ENCODE assay signal across 27 cellular contexts in the genomic region with DNA sequence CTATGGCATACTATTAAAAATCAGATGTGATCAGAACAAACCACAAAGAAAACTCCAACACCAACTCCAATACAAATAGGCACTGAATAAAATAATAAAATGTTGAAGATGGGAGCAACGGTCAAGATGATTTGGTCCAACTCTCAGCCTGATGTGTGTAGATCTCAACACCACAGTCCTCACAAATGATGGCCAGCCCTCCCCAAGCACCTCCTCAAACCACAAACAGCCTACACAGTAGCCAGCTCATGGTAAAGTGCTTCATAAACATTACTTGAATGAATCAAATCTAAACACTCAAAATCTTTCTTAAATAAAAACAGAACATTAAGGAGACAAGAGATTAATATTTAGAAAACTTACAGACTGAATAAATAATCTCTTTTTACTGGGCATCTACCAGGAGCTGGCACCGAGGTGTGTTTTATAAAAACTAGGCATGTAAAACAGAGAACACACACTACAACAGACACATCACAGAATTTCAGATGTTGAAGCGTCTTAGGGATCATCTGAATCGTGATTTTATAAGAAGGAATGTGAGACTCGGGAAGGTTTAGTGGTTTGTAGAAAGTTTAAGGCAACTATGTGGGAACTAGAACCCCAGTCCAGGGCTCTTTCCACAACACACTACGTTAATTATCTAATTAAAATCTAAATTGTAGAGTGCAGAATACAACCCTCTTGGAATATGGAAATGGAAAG.
DNase-seq lines count a peak whose midpoint lies in the region; ATAC-seq and TF ChIP-seq lines count a peak whose summit lies in the region.
"Had no signal": no experiment of that assay in that cellular context is flagged by ENCODE, and none has a peak within 500 bp of the region (broad histone marks: within the 10 kb centered on the region; RNA-seq: fewer than 3 reads in every experiment).

No MANE protein-coding gene starts in this region.

- H3K9me3 ChIP-seq in muscle layer of colon (ENCODE audit: low read length): no peaks in the 10 kb centered on the region
- no peaks in the 10 kb centered on the region for H3K9me3 ChIP-seq in left ventricle myocardium inferior (replicated peaks)
- H3K9me3 ChIP-seq in CD4-positive, alpha-beta memory T cell (ENCODE audit: control insufficient read depth in 1 of 2, low read length in 2 of 2): no peaks in the 10 kb centered on the region
- H3K9me3 ChIP-seq: heart right ventricle, neutrophil had no signal

- H3K36me3 Mint-ChIP-seq in chondrocyte (ENCODE audit: low read depth): peaks cover 2% of the 10 kb centered on the region
- H3K36me3 Mint-ChIP-seq in activated CD8-positive, alpha-beta T cell treated with anti-CD3 and anti-CD28 coated beads for 36 hours (ENCODE audit: low read depth): no peaks in the 10 kb centered on the region
- H3K36me3 Mint-ChIP-seq in CD4-positive, alpha-beta memory T cell: no peaks in the 10 kb centered on the region
- H3K36me3 Mint-ChIP-seq: CD8-positive, alpha-beta memory T cell; stimulated activated memory B cell treated with anti-CD40 and anti-IgM and Interleukin-4, amounts not matched to agents 10 μg/mL and 1 μg/mL and 100 μg/mL, for 72 hours had no signal

- H3K9me3 Mint-ChIP-seq in chondrocyte (ENCODE audit: low read depth): no peaks in the 10 kb centered on the region
- no peaks in the 10 kb centered on the region for H3K9me3 Mint-ChIP-seq in activated CD8-positive, alpha-beta T cell treated with anti-CD3 and anti-CD28 coated beads for 36 hours
- peaks cover 0 to 3% (median 0%) of the 10 kb centered on the region in 8 donors for H3K9me3 Mint-ChIP-seq in CD4-positive, alpha-beta memory T cell
- H3K9me3 Mint-ChIP-seq: activated T-cell treated with anti-CD3 and anti-CD28 coated beads, Interleukin-2, amount 50 U/mL, for 24 hours; CD8-positive, alpha-beta memory T cell; stimulated activated memory B cell treated with anti-CD40 and anti-IgM and Interleukin-4, amounts not matched to agents 10 μg/mL and 1 μg/mL and 100 μg/mL, for 72 hours had no signal

- H3K27me3 Mint-ChIP-seq in chondrocyte (ENCODE audit: low read depth): no peaks in the 10 kb centered on the region
- H3K27me3 Mint-ChIP-seq in activated CD8-positive, alpha-beta T cell treated with anti-CD3 and anti-CD28 coated beads for 36 hours: peaks cover 3% of the 10 kb centered on the region
- peaks cover 5 to 8% of the 10 kb centered on the region in 2 donors for H3K27me3 Mint-ChIP-seq in CD4-positive, alpha-beta memory T cell
- H3K27me3 Mint-ChIP-seq: activated T-cell treated with anti-CD3 and anti-CD28 coated beads, Interleukin-2, amount 50 U/mL, for 24 hours had no signal

- H3K4me1 ChIP-seq in muscle layer of colon (ENCODE audit: insufficient read depth, low read length) (peaks cover 55% of the 10 kb centered on the region), left ventricle myocardium inferior (peaks cover 5% of the 10 kb centered on the region)
- no peaks in the 10 kb centered on the region for H3K4me1 ChIP-seq in CD4-positive, alpha-beta memory T cell (ENCODE audit: insufficient read depth, low read length)

- peak overlapping the region; percentile 13 for H3K27ac Mint-ChIP-seq in chondrocyte (ENCODE audit: unreplicated experiment)
- H3K27ac Mint-ChIP-seq in activated CD8-positive, alpha-beta T cell treated with anti-CD3 and anti-CD28 coated beads for 36 hours: no peak overlapping the region
- H3K27ac Mint-ChIP-seq in CD4-positive, alpha-beta memory T cell: no peak overlapping the region
- H3K27ac Mint-ChIP-seq: activated T-cell treated with anti-CD3 and anti-CD28 coated beads, Interleukin-2, amount 50 U/mL, for 24 hours; B cell; CD8-positive, alpha-beta memory T cell; progenitor cell of endocrine pancreas; stimulated activated memory B cell treated with anti-CD40 and anti-IgM and Interleukin-4, amounts not matched to agents 10 μg/mL and 1 μg/mL and 100 μg/mL, for 72 hours had no signal

- CTCF ChIA-PET in activated CD8-positive, alpha-beta T cell treated with anti-CD3 and anti-CD28 coated beads for 36 hours (lab: Charles Lee): no interaction called here
- CTCF ChIA-PET in CD4-positive, alpha-beta memory T cell (lab: Charles Lee; ENCODE audit: partially characterized antibody): no interaction called here

- DNase-seq in AG10803 (ENCODE audit: low read depth) (peak; percentile 39), LHCN-M2 (ENCODE audit: low read depth) (peak; percentile 28), chondrocyte (ENCODE audit: low spot score) (no peak), left ventricle myocardium inferior (no peak), DMS53 (lab: John Stamatoyannopoulos, UW) (no peak)
- DNase-seq in activated CD8-positive, alpha-beta T cell treated with anti-CD3 and anti-CD28 coated beads for 36 hours: no peak
- no peak for DNase-seq in CD4-positive, alpha-beta memory T cell
- DNase-seq: activated CD4-positive, alpha-beta T cell treated with anti-CD3 and anti-CD28 coated beads for 4 hours; activated gamma-delta T cell treated with Interleukin-2 at 50 U/mL for 16 hours; activated T-cell treated with anti-CD3 and anti-CD28 coated beads, Interleukin-2, amount 50 U/mL, for 24 hours; brain microvascular endothelial cell; CD8-positive, alpha-beta memory T cell; DMS 273 treated with DMSO at 0.1 percent for 48 hours; GDM1; heart right ventricle; mammary epithelial cell; NCI-H1694; NCI-H510A; stimulated activated CD4-positive, alpha-beta T cell treated with anti-CD3 and anti-CD28 coated beads, Interleukin-4, amount 100 ng/mL, for 4 hours; T-helper 2 cell had no signal

- H3K4me1 Mint-ChIP-seq in chondrocyte (ENCODE audit: low read depth): peaks cover 19% of the 10 kb centered on the region
- no peaks in the 10 kb centered on the region for H3K4me1 Mint-ChIP-seq in activated CD8-positive, alpha-beta T cell treated with anti-CD3 and anti-CD28 coated beads for 36 hours (ENCODE audit: low read depth)
- no peaks in the 10 kb centered on the region for H3K4me1 Mint-ChIP-seq in CD4-positive, alpha-beta memory T cell
- H3K4me1 Mint-ChIP-seq: B cell; CD8-positive, alpha-beta memory T cell; stimulated activated memory B cell treated with anti-CD40 and anti-IgM and Interleukin-4, amounts not matched to agents 10 μg/mL and 1 μg/mL and 100 μg/mL, for 72 hours had no signal

- TF ChIP-seq CTCF in AG10803 (conservative IDR thresholded peaks at IDR 0.05; ENCODE audit: low read length) (no peak), chondrocyte (IDR thresholded peaks at IDR 0.05) (no peak), left ventricle myocardium inferior (IDR thresholded peaks at IDR 0.05; ENCODE audit: borderline replicate concordance) (no peak)
- TF ChIP-seq CTCF in activated CD8-positive, alpha-beta T cell treated with anti-CD3 and anti-CD28 coated beads for 36 hours (IDR thresholded peaks at IDR 0.05): no peak

- H3K36me3 ChIP-seq in muscle layer of colon (ENCODE audit: insufficient read depth, low read length) (no peaks in the 10 kb centered on the region), left ventricle myocardium inferior (no peaks in the 10 kb centered on the region)
- H3K36me3 ChIP-seq in CD4-positive, alpha-beta memory T cell (ENCODE audit: insufficient read depth, low read length): no peaks in the 10 kb centered on the region
- H3K36me3 ChIP-seq: brain microvascular endothelial cell, heart right ventricle, neutrophil had no signal

- ATAC-seq in activated CD8-positive, alpha-beta T cell treated with anti-CD3 and anti-CD28 coated beads for 36 hours: no peak
- ATAC-seq: heart right ventricle; sciatic nerve; stimulated activated memory B cell treated with anti-CD40 and anti-IgM and Interleukin-4, amounts not matched to agents 10 μg/mL and 1 μg/mL and 100 μg/mL, for 72 hours had no signal

- POLR2A ChIA-PET in activated CD8-positive, alpha-beta T cell treated with anti-CD3 and anti-CD28 coated beads for 36 hours (lab: Charles Lee): no interaction called here
- POLR2A ChIA-PET in CD4-positive, alpha-beta memory T cell (lab: Charles Lee; ENCODE audit: partially characterized antibody): no interaction called here

- H3K27ac ChIP-seq in muscle layer of colon (ENCODE audit: low read depth, low read length) (peak overlapping the region; percentile 38), left ventricle myocardium inferior (replicated peaks) (no peak overlapping the region)
- H3K27ac ChIP-seq in CD4-positive, alpha-beta memory T cell (ENCODE audit: low read depth, low read length): no peak overlapping the region
- H3K27ac ChIP-seq: brain microvascular endothelial cell, heart right ventricle, KMS-11, neutrophil had no signal

- H3K27me3 ChIP-seq in muscle layer of colon (ENCODE audit: control insufficient read depth in 1 of 2, insufficient read depth in 2 of 2, low read length in 2 of 2): no peaks in the 10 kb centered on the region
- H3K27me3 ChIP-seq in left ventricle myocardium inferior (ENCODE audit: low read depth): no peaks in the 10 kb centered on the region
- H3K27me3 ChIP-seq in CD4-positive, alpha-beta memory T cell (ENCODE audit: insufficient read depth, low read length): no peaks in the 10 kb centered on the region
- H3K27me3 ChIP-seq: brain microvascular endothelial cell, heart right ventricle, neutrophil had no signal

- no peak overlapping the region for H3K4me3 ChIP-seq in AG10803 (ENCODE audit: low read length)
- H3K4me3 ChIP-seq in muscle layer of colon (ENCODE audit: low read depth in 1 of 2, low read length in 2 of 2): no peak overlapping the region
- no peak overlapping the region for H3K4me3 ChIP-seq in left ventricle myocardium inferior
- H3K4me3 ChIP-seq in CD4-positive, alpha-beta memory T cell (ENCODE audit: low read length in 2 of 2): no peak overlapping the region
- H3K4me3 ChIP-seq: heart right ventricle had no signal

- H3K4me3 Mint-ChIP-seq in chondrocyte (ENCODE audit: unreplicated experiment): no peak overlapping the region
- no peak overlapping the region for H3K4me3 Mint-ChIP-seq in activated CD8-positive, alpha-beta T cell treated with anti-CD3 and anti-CD28 coated beads for 36 hours
- no peak overlapping the region for H3K4me3 Mint-ChIP-seq in CD4-positive, alpha-beta memory T cell
- H3K4me3 Mint-ChIP-seq: activated T-cell treated with anti-CD3 and anti-CD28 coated beads, Interleukin-2, amount 50 U/mL, for 24 hours; B cell; CD8-positive, alpha-beta memory T cell; stimulated activated memory B cell treated with anti-CD40 and anti-IgM and Interleukin-4, amounts not matched to agents 10 μg/mL and 1 μg/mL and 100 μg/mL, for 72 hours had no signal

- H3K9ac ChIP-seq in muscle layer of colon (ENCODE audit: low read length): no peak overlapping the region
- H3K9ac ChIP-seq: KMS-11 had no signal

- intact Hi-C loops in activated CD8-positive, alpha-beta T cell treated with anti-CD3 and anti-CD28 coated beads for 36 hours (cut with micrococcal nuclease): no loop called here
- intact Hi-C loops in left ventricle myocardium inferior (cut with micrococcal nuclease): no loop called here
- intact Hi-C loops in CD4-positive, alpha-beta memory T cell (cut with micrococcal nuclease): no loop called here

Comparison
In these comparisons a context has a peak if more than half of its experiments do, and no peak if none do; other contexts are left out.
1. DNase-seq: peak in AG10803 (single experiment) and LHCN-M2 (single experiment); none in chondrocyte (single experiment), activated CD8-positive, alpha-beta T cell treated with anti-CD3 and anti-CD28 coated beads for 36 hours (single experiment), left ventricle myocardium inferior (single experiment), DMS53 (single experiment) and CD4-positive, alpha-beta memory T cell (0 of 5).